ENCODE assay signal across 8 cellular contexts in genomic region chr12:12803186-12803585, GRCh38. TPM values are rescaled to one million over a fixed set of nuclear protein-coding genes. Genes with fewer than 3 reads are reported as not detected.
DNase-seq lines count a peak whose midpoint lies in the region; ATAC-seq and TF ChIP-seq lines count a peak whose summit lies in the region.

No MANE protein-coding gene starts in this region.

- peaks cover 42% of the 10 kb centered on the region for H3K4me1 ChIP-seq in CD4-positive, alpha-beta memory T cell (ENCODE audit: insufficient read depth, low read length)
- H3K4me1 ChIP-seq in OCI-LY3 (ENCODE audit: low read length) (peaks cover 32% of the 10 kb centered on the region), right cardiac atrium (ENCODE audit: control insufficient read depth, insufficient read depth, low read length) (no peaks in the 10 kb centered on the region)

- ATAC-seq in GM19372 (IDR thresholded peaks at IDR 0.05; ENCODE audit: low read depth, unreplicated experiment), result peak; percentile 71
- peak; percentile 73 for ATAC-seq in HG03159 (IDR thresholded peaks at IDR 0.05; ENCODE audit: unreplicated experiment)
- peak; percentile 77 to 81 for ATAC-seq in right cardiac atrium
- peak; percentile 86 for ATAC-seq in stimulated activated effector memory CD8-positive, alpha-beta T cell treated with anti-CD3 and anti-CD28 coated beads, Interleukin-12 subunit alpha, Interleukin-12 subunit beta, amount 100 ng/mL, for 72 hours

- H3K4me2 ChIP-seq in OCI-LY3 (ENCODE audit: low read length), result peak overlapping the region; percentile 70

- no peaks in the 10 kb centered on the region for H4K20me1 ChIP-seq in OCI-LY3 (ENCODE audit: insufficient read depth, low read length)

- no peak for TF ChIP-seq CTCF in OCI-LY3 (IDR thresholded peaks at IDR 0.05; ENCODE audit: low read depth, low read length)
- no peak for TF ChIP-seq CTCF in coronary artery (IDR thresholded peaks at IDR 0.05)

- intact Hi-C loops in CD4-positive, alpha-beta memory T cell (cut with micrococcal nuclease), result loop anchor here (10.0 kb wide), 1 partner anchor 448 kb away; the partner anchor contains the start of genes BORCS5 and MANSC1
- intact Hi-C loops in right cardiac atrium (cut with DNase I), result no loop called here

- WGBS in right cardiac atrium, result 66% methylated on average over 2 of the region's 2 CpGs

- peak; percentile 3 to 74 (median 15) for DNase-seq in CD4-positive, alpha-beta memory T cell
- DNase-seq in right cardiac atrium, result peak; percentile 46 to 60 (median 56)
- DNase-seq in stimulated activated effector memory CD8-positive, alpha-beta T cell treated with anti-CD3 and anti-CD28 coated beads, Interleukin-12 subunit alpha, Interleukin-12 subunit beta, amount 100 ng/mL, for 72 hours (ENCODE audit: low spot score in 2 of 2), result no peak
- DNase-seq in coronary artery (ENCODE audit: low spot score), result no peak

- CTCF ChIA-PET in CD4-positive, alpha-beta memory T cell (lab: Charles Lee; ENCODE audit: partially characterized antibody), result interaction anchor here (0.7 to 5.5 kb wide), 5 partner anchors 10 to 14 kb away, joined by 3 to 108 read pairs (median 6); partner anchors contain the start of gene DDX47

- H3K9me3 Mint-ChIP-seq in CD4-positive, alpha-beta memory T cell, result no peaks in the 10 kb centered on the region
- H3K9me3 Mint-ChIP-seq in activated naive CD4-positive, alpha-beta T cell treated with anti-CD3 and anti-CD28 coated beads, Interleukin-2, amount 50 U/mL, for 24 hours, result no peaks in the 10 kb centered on the region
- H3K9me3 Mint-ChIP-seq in stimulated activated effector memory CD8-positive, alpha-beta T cell treated with anti-CD3 and anti-CD28 coated beads, Interleukin-12 subunit alpha, Interleukin-12 subunit beta, amount 100 ng/mL, for 72 hours, result no peaks in the 10 kb centered on the region

- no peaks in the 10 kb centered on the region for H3K9me3 ChIP-seq in CD4-positive, alpha-beta memory T cell (ENCODE audit: control insufficient read depth in 1 of 2, low read length in 2 of 2)
- H3K9me3 ChIP-seq in OCI-LY3 (ENCODE audit: insufficient read depth, low read length) (no peaks in the 10 kb centered on the region), right cardiac atrium (ENCODE audit: control insufficient read depth, low read length) (no peaks in the 10 kb centered on the region)

- POLR2A ChIA-PET in CD4-positive, alpha-beta memory T cell (lab: Charles Lee; ENCODE audit: partially characterized antibody), result interaction anchor here (0.7 to 5.7 kb wide), 6 partner anchors 9 to 447 kb away, joined by 3 to 57 read pairs (median 5); partner anchors contain the start of genes BORCS5, CDKN1B and DDX47

- H2AFZ ChIP-seq in OCI-LY3 (ENCODE audit: low read depth, low read length), result no peak overlapping the region

- no peaks in the 10 kb centered on the region for H3K27me3 ChIP-seq in CD4-positive, alpha-beta memory T cell (ENCODE audit: insufficient read depth, low read length)
- peaks cover 33% of the 10 kb centered on the region for H3K27me3 ChIP-seq in OCI-LY3 (ENCODE audit: low read depth, low read length)
- H3K27me3 ChIP-seq in right cardiac atrium (ENCODE audit: control insufficient read depth, insufficient read depth), result no peaks in the 10 kb centered on the region

- peak overlapping the region; percentile 57 to 97 (median 87) for H3K27ac Mint-ChIP-seq in CD4-positive, alpha-beta memory T cell
- H3K27ac Mint-ChIP-seq in activated naive CD4-positive, alpha-beta T cell treated with anti-CD3 and anti-CD28 coated beads, Interleukin-2, amount 50 U/mL, for 24 hours, result peak overlapping the region; percentile 88
- H3K27ac Mint-ChIP-seq in stimulated activated effector memory CD8-positive, alpha-beta T cell treated with anti-CD3 and anti-CD28 coated beads, Interleukin-12 subunit alpha, Interleukin-12 subunit beta, amount 100 ng/mL, for 72 hours, result no peak overlapping the region

- H3K4me1 Mint-ChIP-seq in CD4-positive, alpha-beta memory T cell, result peaks cover 23 to 59% (median 44%) of the 10 kb centered on the region in 4 donors
- peaks cover 67% of the 10 kb centered on the region for H3K4me1 Mint-ChIP-seq in activated naive CD4-positive, alpha-beta T cell treated with anti-CD3 and anti-CD28 coated beads, Interleukin-2, amount 50 U/mL, for 24 hours
- H3K4me1 Mint-ChIP-seq in stimulated activated effector memory CD8-positive, alpha-beta T cell treated with anti-CD3 and anti-CD28 coated beads, Interleukin-12 subunit alpha, Interleukin-12 subunit beta, amount 100 ng/mL, for 72 hours, result peaks cover 44% of the 10 kb centered on the region

- H3K4me3 Mint-ChIP-seq in CD4-positive, alpha-beta memory T cell, result peak overlapping the region in 6 of 8 donors; percentile 11 to 72 (median 32)
- H3K4me3 Mint-ChIP-seq in activated naive CD4-positive, alpha-beta T cell treated with anti-CD3 and anti-CD28 coated beads, Interleukin-2, amount 50 U/mL, for 24 hours, result peak overlapping the region; percentile 16
- peak overlapping the region; percentile 5 for H3K4me3 Mint-ChIP-seq in stimulated activated effector memory CD8-positive, alpha-beta T cell treated with anti-CD3 and anti-CD28 coated beads, Interleukin-12 subunit alpha, Interleukin-12 subunit beta, amount 100 ng/mL, for 72 hours

- no peaks in the 10 kb centered on the region for H3K79me2 ChIP-seq in OCI-LY3 (ENCODE audit: low read length)

- no peak overlapping the region for H3K4me3 ChIP-seq in CD4-positive, alpha-beta memory T cell (ENCODE audit: low read length in 2 of 2)
- H3K4me3 ChIP-seq in OCI-LY3 (ENCODE audit: low read length) (peak overlapping the region; percentile 15; the same call in 1 of the 2 replicates), right cardiac atrium (ENCODE audit: low read length) (no peak overlapping the region), coronary artery (no peak overlapping the region)

- H3K27me3 Mint-ChIP-seq in CD4-positive, alpha-beta memory T cell, result no peaks in the 10 kb centered on the region
- H3K27me3 Mint-ChIP-seq in activated naive CD4-positive, alpha-beta T cell treated with anti-CD3 and anti-CD28 coated beads, Interleukin-2, amount 50 U/mL, for 24 hours, result no peaks in the 10 kb centered on the region

- no peak overlapping the region for H3K9ac ChIP-seq in OCI-LY3 (ENCODE audit: low read length)

- H3K36me3 Mint-ChIP-seq in CD4-positive, alpha-beta memory T cell, result no peaks in the 10 kb centered on the region
- no peaks in the 10 kb centered on the region for H3K36me3 Mint-ChIP-seq in activated naive CD4-positive, alpha-beta T cell treated with anti-CD3 and anti-CD28 coated beads, Interleukin-2, amount 50 U/mL, for 24 hours
- H3K36me3 Mint-ChIP-seq in stimulated activated effector memory CD8-positive, alpha-beta T cell treated with anti-CD3 and anti-CD28 coated beads, Interleukin-12 subunit alpha, Interleukin-12 subunit beta, amount 100 ng/mL, for 72 hours, result peaks cover 6% of the 10 kb centered on the region

- no peaks in the 10 kb centered on the region for H3K36me3 ChIP-seq in CD4-positive, alpha-beta memory T cell (ENCODE audit: insufficient read depth, low read length)
- H3K36me3 ChIP-seq in OCI-LY3 (replicated peaks; ENCODE audit: low read depth, low read length), result no peaks in the 10 kb centered on the region

- no peak overlapping the region for H3K27ac ChIP-seq in CD4-positive, alpha-beta memory T cell (ENCODE audit: low read depth, low read length)
- H3K27ac ChIP-seq in OCI-LY3 (ENCODE audit: low read length), result no peak overlapping the region
- H3K27ac ChIP-seq in right cardiac atrium (ENCODE audit: low read length), result no peak overlapping the region
- no peak overlapping the region for H3K27ac ChIP-seq in coronary artery

RNA-seq across cellular contexts. Expression of gene DDX47, which starts 10.0 kb away (rescaled TPM):
- total RNA-seq in CD4-positive, alpha-beta memory T cell, result 10 to 100 TPM; 66.5 to 66.6 TPM
- 10 to 100 TPM; 71.2 to 74.9 TPM for polyA plus RNA-seq in CD4-positive, alpha-beta memory T cell
- 10 to 100 TPM; 31.9 to 33.3 (median 32.6) TPM for total RNA-seq in right cardiac atrium
- polyA plus RNA-seq in right cardiac atrium, result 23.0 TPM

RNA-seq across cellular contexts. Expression of gene APOLD1, which starts 17.7 kb away (rescaled TPM):
- total RNA-seq in CD4-positive, alpha-beta memory T cell, result 1 to 10 TPM; 2.7 to 4.3 TPM
- polyA plus RNA-seq in CD4-positive, alpha-beta memory T cell, result 1 to 10 TPM in 1 of 2 donors, under 1 TPM in 1; 0.38 to 1.1 TPM
- 10 to 100 TPM; 15.0 to 43.0 (median 16.6) TPM for total RNA-seq in right cardiac atrium
- polyA plus RNA-seq in right cardiac atrium, result 20.9 TPM

Comparison
In these comparisons a context has a peak if more than half of its experiments do, and no peak if none do; other contexts are left out.
1. DNase-seq: peak in CD4-positive, alpha-beta memory T cell (5 of 5) and right cardiac atrium (3 of 3); none in stimulated activated effector memory CD8-positive, alpha-beta T cell treated with anti-CD3 and anti-CD28 coated beads, Interleukin-12 subunit alpha, Interleukin-12 subunit beta, amount 100 ng/mL, for 72 hours (0 of 2) and coronary artery (single experiment).
2. Peak in every context shown above with its lines, with median percentiles within 50 percentile points of each other: H3K4me3 Mint-ChIP-seq and ATAC-seq.